In the genomic region with DNA sequence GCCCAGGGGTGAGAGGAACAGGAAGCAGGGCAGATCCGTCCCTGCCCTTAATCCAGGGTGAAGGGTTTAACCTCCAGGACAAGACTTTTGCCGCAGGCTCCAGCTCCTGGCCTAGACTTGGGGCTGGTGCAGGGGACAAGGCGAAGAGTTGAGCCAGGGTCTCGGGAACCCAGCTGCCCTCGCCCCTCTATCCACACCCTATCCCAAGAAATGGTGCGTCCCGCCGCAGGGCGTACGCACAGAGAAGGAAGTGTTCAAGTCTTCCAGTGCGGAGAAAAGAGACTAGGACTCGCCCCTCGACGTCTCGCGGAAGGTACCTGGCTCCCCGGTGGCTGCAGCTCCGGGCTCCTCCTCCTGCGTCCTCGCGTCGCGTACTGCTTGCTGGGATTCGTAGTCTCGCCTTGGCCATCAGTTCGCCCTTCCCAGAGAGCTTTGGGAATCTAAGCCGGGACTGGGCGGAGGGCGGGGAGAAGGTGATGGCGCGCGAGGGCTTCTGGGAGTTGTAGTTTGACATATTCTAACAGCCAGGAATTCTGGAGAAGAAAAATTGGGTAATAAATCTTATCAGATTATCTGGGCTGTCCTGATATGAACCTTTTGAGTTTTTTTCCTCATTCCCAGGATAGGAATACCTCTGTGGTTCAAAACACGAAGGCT, we compare ENCODE assay signal across 1 cellular context.
TF ChIP-seq lines count a peak whose summit lies in the region.

Gene ZMAT5, minus strand, starts transcription at position 376 of the 657 bp plus-strand sequence. CDS start 18,463 bp downstream, outside the sequence.

TF ChIP-seq in HepG2, 621 proteins besides CTCF, POLR2A, EP300 and RAD21 (continued from another document and continues in another):
- TF ChIP-seq, protein P1, sequence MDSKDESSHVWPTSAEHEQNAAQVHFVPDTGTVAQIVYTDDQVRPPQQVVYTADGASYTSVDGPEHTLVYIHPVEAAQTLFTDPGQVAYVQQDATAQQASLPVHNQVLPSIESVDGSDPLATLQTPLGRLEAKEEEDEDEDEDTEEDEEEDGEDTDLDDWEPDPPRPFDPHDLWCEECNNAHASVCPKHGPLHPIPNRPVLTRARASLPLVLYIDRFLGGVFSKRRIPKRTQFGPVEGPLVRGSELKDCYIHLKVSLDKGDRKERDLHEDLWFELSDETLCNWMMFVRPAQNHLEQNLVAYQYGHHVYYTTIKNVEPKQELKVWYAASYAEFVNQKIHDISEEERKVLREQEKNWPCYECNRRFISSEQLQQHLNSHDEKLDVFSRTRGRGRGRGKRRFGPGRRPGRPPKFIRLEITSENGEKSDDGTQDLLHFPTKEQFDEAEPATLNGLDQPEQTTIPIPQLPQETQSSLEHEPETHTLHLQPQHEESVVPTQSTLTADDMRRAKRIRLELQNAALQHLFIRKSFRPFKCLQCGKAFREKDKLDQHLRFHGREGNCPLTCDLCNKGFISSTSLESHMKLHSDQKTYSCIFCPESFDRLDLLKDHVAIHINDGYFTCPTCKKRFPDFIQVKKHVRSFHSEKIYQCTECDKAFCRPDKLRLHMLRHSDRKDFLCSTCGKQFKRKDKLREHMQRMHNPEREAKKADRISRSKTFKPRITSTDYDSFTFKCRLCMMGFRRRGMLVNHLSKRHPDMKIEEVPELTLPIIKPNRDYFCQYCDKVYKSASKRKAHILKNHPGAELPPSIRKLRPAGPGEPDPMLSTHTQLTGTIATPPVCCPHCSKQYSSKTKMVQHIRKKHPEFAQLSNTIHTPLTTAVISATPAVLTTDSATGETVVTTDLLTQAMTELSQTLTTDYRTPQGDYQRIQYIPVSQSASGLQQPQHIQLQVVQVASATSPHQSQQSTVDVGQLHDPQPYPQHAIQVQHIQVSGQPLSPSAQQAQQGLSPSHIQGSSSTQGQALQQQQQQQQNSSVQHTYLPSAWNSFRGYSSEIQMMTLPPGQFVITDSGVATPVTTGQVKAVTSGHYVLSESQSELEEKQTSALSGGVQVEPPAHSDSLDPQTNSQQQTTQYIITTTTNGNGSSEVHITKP (CRISPR knock-in tag; IDR thresholded peaks at IDR 0.05; ENCODE audit: low read depth) = peak; percentile 90; the same call in 1 of the 2 replicates
- TF ChIP-seq ZZZ3 (CRISPR knock-in tag; IDR thresholded peaks at IDR 0.05; ENCODE audit: borderline replicate concordance) (no peak), ZNF547 (CRISPR knock-in tag; IDR thresholded peaks at IDR 0.05) (no peak; the same call in none of the 2 replicates), HOMEZ (CRISPR knock-in tag; IDR thresholded peaks at IDR 0.05; ENCODE audit: low read depth) (0 out of 2 replicates have a peak, but pooled peaks have one; percentile 48), GABPA (IDR thresholded peaks at IDR 0.05; ENCODE audit: low read depth, low read length) (no peak; the same call in 1 of the 2 replicates), GABPA (CRISPR knock-in tag; IDR thresholded peaks at IDR 0.05; ENCODE audit: low read depth) (peak; percentile 59), ZFP82 (CRISPR knock-in tag; IDR thresholded peaks at IDR 0.05; ENCODE audit: borderline replicate concordance) (0 out of 2 replicates have a peak, but pooled peaks have one; percentile 73), ZMYM3 (CRISPR knock-in tag; IDR thresholded peaks at IDR 0.05) (no peak; the same call in 1 of the 2 replicates), EZH2 (conservative IDR thresholded peaks at IDR 0.05; ENCODE audit: low read depth, low read length) (no peak), ZNF616 (CRISPR knock-in tag; IDR thresholded peaks at IDR 0.05; ENCODE audit: low read depth) (no peak), ZNF496 (CRISPR knock-in tag; IDR thresholded peaks at IDR 0.05; ENCODE audit: insufficient replicate concordance) (no peak), ATF6 (CRISPR knock-in tag; conservative IDR thresholded peaks at IDR 0.05) (0 out of 2 replicates have a peak, but pooled peaks have one; percentile 70), ZNF20 (CRISPR knock-in tag; IDR thresholded peaks at IDR 0.05) (no peak), ERF (CRISPR knock-in tag; IDR thresholded peaks at IDR 0.05) (peak; percentile 77), ZNF329 (CRISPR knock-in tag; IDR thresholded peaks at IDR 0.05; ENCODE audit: low read depth) (no peak), ZNF143 (CRISPR knock-in tag; IDR thresholded peaks at IDR 0.05) (peak; percentile 95), ZNF576 (CRISPR knock-in tag; IDR thresholded peaks at IDR 0.05) (peak; percentile 83; the same call in 1 of the 2 replicates), ZNF891 (CRISPR knock-in tag; IDR thresholded peaks at IDR 0.05) (no peak), ATM (IDR thresholded peaks at IDR 0.05; ENCODE audit: borderline replicate concordance) (no peak), ZBTB3 (CRISPR knock-in tag; IDR thresholded peaks at IDR 0.05; ENCODE audit: borderline replicate concordance, low read depth) (no peak), KLF9 (CRISPR knock-in tag; IDR thresholded peaks at IDR 0.05; ENCODE audit: low read depth) (peak; percentile 53; the same call in 1 of the 2 replicates), RNF2 (conservative IDR thresholded peaks at IDR 0.05; ENCODE audit: low read depth) (no peak), ZIK1 (CRISPR knock-in tag; IDR thresholded peaks at IDR 0.05; ENCODE audit: borderline replicate concordance, low read depth) (0 out of 2 replicates have a peak, but pooled peaks have one; percentile 39), ZSCAN31 (CRISPR knock-in tag; IDR thresholded peaks at IDR 0.05; ENCODE audit: low read depth) (no peak; the same call in 1 of the 2 replicates), ZNF850 (CRISPR knock-in tag; conservative IDR thresholded peaks at IDR 0.05) (0 out of 2 replicates have a peak, but pooled peaks have one; percentile 56), MIXL1 (CRISPR knock-in tag; IDR thresholded peaks at IDR 0.05) (0 out of 2 replicates have a peak, but pooled peaks have one; percentile 23), DDIT3 (CRISPR knock-in tag; IDR thresholded peaks at IDR 0.05) (no peak), MTF2 (CRISPR knock-in tag; IDR thresholded peaks at IDR 0.05; ENCODE audit: borderline replicate concordance) (no peak), HNRNPLL (IDR thresholded peaks at IDR 0.05; ENCODE audit: low read depth, low read length, poor library complexity, severe bottlenecking) (peak; percentile 78), ZFX (CRISPR knock-in tag; IDR thresholded peaks at IDR 0.05; ENCODE audit: low read depth) (peak; percentile 72)
- TF ChIP-seq, protein P2, sequence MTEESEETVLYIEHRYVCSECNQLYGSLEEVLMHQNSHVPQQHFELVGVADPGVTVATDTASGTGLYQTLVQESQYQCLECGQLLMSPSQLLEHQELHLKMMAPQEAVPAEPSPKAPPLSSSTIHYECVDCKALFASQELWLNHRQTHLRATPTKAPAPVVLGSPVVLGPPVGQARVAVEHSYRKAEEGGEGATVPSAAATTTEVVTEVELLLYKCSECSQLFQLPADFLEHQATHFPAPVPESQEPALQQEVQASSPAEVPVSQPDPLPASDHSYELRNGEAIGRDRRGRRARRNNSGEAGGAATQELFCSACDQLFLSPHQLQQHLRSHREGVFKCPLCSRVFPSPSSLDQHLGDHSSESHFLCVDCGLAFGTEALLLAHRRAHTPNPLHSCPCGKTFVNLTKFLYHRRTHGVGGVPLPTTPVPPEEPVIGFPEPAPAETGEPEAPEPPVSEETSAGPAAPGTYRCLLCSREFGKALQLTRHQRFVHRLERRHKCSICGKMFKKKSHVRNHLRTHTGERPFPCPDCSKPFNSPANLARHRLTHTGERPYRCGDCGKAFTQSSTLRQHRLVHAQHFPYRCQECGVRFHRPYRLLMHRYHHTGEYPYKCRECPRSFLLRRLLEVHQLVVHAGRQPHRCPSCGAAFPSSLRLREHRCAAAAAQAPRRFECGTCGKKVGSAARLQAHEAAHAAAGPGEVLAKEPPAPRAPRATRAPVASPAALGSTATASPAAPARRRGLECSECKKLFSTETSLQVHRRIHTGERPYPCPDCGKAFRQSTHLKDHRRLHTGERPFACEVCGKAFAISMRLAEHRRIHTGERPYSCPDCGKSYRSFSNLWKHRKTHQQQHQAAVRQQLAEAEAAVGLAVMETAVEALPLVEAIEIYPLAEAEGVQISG (CRISPR knock-in tag; IDR thresholded peaks at IDR 0.05) = peak; percentile 27
- TF ChIP-seq, protein P3, sequence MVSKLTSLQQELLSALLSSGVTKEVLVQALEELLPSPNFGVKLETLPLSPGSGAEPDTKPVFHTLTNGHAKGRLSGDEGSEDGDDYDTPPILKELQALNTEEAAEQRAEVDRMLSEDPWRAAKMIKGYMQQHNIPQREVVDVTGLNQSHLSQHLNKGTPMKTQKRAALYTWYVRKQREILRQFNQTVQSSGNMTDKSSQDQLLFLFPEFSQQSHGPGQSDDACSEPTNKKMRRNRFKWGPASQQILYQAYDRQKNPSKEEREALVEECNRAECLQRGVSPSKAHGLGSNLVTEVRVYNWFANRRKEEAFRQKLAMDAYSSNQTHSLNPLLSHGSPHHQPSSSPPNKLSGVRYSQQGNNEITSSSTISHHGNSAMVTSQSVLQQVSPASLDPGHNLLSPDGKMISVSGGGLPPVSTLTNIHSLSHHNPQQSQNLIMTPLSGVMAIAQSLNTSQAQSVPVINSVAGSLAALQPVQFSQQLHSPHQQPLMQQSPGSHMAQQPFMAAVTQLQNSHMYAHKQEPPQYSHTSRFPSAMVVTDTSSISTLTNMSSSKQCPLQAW (CRISPR knock-in tag; IDR thresholded peaks at IDR 0.05) = peak; percentile 60
- TF ChIP-seq, protein P4, sequence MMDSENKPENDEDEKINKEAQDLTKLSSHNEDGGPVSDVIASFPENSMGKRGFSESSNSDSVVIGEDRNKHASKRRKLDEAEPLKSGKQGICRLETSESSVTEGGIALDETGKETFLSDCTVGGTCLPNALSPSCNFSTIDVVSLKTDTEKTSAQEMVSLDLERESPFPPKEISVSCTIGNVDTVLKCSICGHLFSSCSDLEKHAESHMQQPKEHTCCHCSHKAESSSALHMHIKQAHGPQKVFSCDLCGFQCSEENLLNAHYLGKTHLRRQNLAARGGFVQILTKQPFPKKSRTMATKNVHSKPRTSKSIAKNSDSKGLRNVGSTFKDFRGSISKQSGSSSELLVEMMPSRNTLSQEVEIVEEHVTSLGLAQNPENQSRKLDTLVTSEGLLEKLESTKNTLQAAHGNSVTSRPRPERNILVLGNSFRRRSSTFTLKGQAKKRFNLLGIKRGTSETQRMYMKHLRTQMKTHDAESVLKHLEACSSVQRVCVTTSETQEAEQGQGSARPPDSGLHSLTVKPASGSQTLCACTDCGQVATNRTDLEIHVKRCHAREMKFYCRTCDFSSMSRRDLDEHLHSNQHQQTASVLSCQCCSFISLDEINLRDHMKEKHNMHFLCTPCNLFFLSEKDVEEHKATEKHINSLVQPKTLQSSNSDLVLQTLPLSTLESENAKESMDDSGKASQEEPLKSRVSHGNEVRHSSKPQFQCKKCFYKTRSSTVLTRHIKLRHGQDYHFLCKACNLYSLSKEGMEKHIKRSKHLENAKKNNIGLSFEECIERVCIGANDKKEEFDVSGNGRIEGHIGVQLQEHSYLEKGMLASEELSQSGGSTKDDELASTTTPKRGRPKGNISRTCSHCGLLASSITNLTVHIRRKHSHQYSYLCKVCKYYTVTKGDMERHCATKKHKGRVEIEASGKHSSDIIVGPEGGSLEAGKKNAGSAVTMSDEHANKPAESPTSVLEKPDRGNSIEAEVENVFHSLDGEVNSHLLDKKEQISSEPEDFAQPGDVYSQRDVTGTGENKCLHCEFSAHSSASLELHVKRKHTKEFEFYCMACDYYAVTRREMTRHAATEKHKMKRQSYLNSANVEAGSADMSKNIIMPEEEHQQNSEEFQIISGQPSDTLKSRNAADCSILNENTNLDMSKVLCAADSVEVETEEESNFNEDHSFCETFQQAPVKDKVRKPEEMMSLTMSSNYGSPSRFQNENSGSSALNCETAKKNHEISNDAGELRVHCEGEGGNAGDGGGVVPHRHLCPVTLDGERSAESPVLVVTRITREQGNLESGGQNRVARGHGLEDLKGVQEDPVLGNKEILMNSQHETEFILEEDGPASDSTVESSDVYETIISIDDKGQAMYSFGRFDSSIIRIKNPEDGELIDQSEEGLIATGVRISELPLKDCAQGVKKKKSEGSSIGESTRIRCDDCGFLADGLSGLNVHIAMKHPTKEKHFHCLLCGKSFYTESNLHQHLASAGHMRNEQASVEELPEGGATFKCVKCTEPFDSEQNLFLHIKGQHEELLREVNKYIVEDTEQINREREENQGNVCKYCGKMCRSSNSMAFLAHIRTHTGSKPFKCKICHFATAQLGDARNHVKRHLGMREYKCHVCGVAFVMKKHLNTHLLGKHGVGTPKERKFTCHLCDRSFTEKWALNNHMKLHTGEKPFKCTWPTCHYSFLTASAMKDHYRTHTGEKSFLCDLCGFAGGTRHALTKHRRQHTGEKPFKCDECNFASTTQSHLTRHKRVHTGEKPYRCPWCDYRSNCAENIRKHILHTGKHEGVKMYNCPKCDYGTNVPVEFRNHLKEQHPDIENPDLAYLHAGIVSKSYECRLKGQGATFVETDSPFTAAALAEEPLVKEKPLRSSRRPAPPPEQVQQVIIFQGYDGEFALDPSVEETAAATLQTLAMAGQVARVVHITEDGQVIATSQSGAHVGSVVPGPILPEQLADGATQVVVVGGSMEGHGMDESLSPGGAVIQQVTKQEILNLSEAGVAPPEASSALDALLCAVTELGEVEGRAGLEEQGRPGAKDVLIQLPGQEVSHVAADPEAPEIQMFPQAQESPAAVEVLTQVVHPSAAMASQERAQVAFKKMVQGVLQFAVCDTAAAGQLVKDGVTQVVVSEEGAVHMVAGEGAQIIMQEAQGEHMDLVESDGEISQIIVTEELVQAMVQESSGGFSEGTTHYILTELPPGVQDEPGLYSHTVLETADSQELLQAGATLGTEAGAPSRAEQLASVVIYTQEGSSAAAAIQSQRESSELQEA (CRISPR knock-in tag; IDR thresholded peaks at IDR 0.05; ENCODE audit: not compliant biosample characterization) = no peak
